24 cellular contexts compared by ENCODE assay signal in genomic region chr7:21500117-21500516, GRCh38. TPM values are rescaled to one million over a fixed set of nuclear protein-coding genes. Genes with fewer than 3 reads are reported as not detected.
"Had no signal": no experiment of that assay in that cellular context is flagged by ENCODE, and none has a peak within 500 bp of the region (broad histone marks: within the 10 kb centered on the region; RNA-seq: fewer than 3 reads in every experiment).

No MANE protein-coding gene starts in this region.

- ATAC-seq: foreskin keratinocyte; gastroesophageal sphincter; heart left ventricle; left lung; left ventricle myocardium superior; lower lobe of right lung; naive thymus-derived CD4-positive, alpha-beta T cell had no signal

- H3K27me3 ChIP-seq: dorsolateral prefrontal cortex, esophagus muscularis mucosa, foreskin keratinocyte, gastroesophageal sphincter, heart left ventricle, hepatocyte, left lung had no signal

- H3K27ac ChIP-seq: coronary artery, dorsolateral prefrontal cortex, esophagus muscularis mucosa, foreskin keratinocyte, gastroesophageal sphincter, heart left ventricle, hepatocyte, left lung, lower lobe of right lung had no signal

- FAIRE-seq: colon, endothelial cell of umbilical vein, frontal cortex, kidney had no signal

- DNase-seq: dermis blood vessel endothelial cell; dorsolateral prefrontal cortex; effector CD4-positive, alpha-beta T cell; effector memory CD4-positive, alpha-beta T cell; foreskin keratinocyte; heart left ventricle; hypothalamus; immature natural killer cell; islet precursor cell; kidney; kidney glomerular epithelial cell; left lung; left ventricle myocardium superior; lower lobe of right lung; mesendoderm; midbrain; naive thymus-derived CD4-positive, alpha-beta T cell had no signal

- H3K4me2 ChIP-seq: hepatocyte had no signal

- H2AFZ ChIP-seq: hepatocyte had no signal

- H3K4me3 ChIP-seq: coronary artery, dorsolateral prefrontal cortex, esophagus muscularis mucosa, gastroesophageal sphincter, heart left ventricle, hepatocyte, left lung, lower lobe of right lung had no signal

- H3K4me1 ChIP-seq: esophagus muscularis mucosa, foreskin keratinocyte, gastroesophageal sphincter, heart left ventricle, left lung, lower lobe of right lung had no signal

- H3K36me3 ChIP-seq: heart left ventricle, left lung, lower lobe of right lung had no signal

RNA-seq across cellular contexts. Expression of gene DNAH11, which starts 42.7 kb away (rescaled TPM):
- total RNA-seq: foreskin keratinocyte had no signal
- polyA plus RNA-seq: immature natural killer cell had no signal
